26 cellular contexts compared by ENCODE assay signal in the genomic region with DNA sequence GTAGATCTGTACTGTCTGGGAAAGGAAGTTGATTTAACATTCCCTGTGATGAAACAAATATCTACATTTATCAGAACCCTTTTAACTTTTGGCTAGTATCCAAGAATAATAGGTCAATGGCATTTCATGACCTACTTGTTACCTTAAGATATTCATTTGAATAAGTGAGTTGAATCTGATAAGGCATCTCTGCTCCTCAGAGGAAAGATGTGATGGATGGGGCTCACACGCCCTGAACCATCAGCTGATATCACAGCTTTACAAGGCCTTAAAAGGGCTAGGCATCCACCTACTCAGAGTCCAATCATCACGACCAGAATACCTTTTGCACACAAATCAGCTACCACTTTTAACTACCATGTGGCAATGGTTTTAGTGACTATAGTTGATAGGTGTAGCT.
DNase-seq lines count a peak whose midpoint lies in the region; ATAC-seq, FAIRE-seq and TF ChIP-seq lines count a peak whose summit lies in the region.
"Had no signal": no experiment of that assay in that cellular context is flagged by ENCODE, and none has a peak within 500 bp of the region (broad histone marks: within the 10 kb centered on the region; RNA-seq: fewer than 3 reads in every experiment).

No MANE protein-coding gene starts in this region.

- WGBS in small intestine, 3 donors: 42 to 57% (median 48%) methylated on average over 2 of the region's 2 CpGs

- H3K27me3 ChIP-seq in RWPE2 (ENCODE audit: insufficient read depth, poor library complexity, severe bottlenecking) (no peaks in the 10 kb centered on the region), small intestine (ENCODE audit: control insufficient read depth in 2 of 2, insufficient read depth in 2 of 2, low read length in 2 of 2) (peaks cover 0 to 3% of the 10 kb centered on the region in 2 donors)
- H3K27me3 ChIP-seq: Peyer's patch had no signal

- no peak for TF ChIP-seq CTCF in RWPE2 (IDR thresholded peaks at IDR 0.05; ENCODE audit: poor library complexity, severe bottlenecking)
- TF ChIP-seq CTCF in GM10248 (IDR thresholded peaks at IDR 0.05; ENCODE audit: control extremely low read depth, extremely low read depth, low read depth, missing control alignments): no peak

- H3K9me3 ChIP-seq in RWPE2 (ENCODE audit: severe bottlenecking) (no peaks in the 10 kb centered on the region), small intestine (ENCODE audit: control insufficient read depth, low read depth) (no peaks in the 10 kb centered on the region)
- H3K9me3 ChIP-seq: HAP-1, Peyer's patch had no signal

- no peak overlapping the region for H3K4me3 ChIP-seq in RWPE2 (ENCODE audit: severe bottlenecking)
- H3K4me3 ChIP-seq in small intestine (ENCODE audit: low read depth in 1 of 2, low read length in 2 of 2): no peak overlapping the region
- H3K4me3 ChIP-seq: GM23338, HAP-1, Peyer's patch had no signal

- intact Hi-C loops in Right ventricle myocardium superior (cut with DNase I): no loop called here
- intact Hi-C loops in Right ventricle myocardium inferior (cut with DNase I): no loop called here
- intact Hi-C loops in left ventricle myocardium superior (cut with micrococcal nuclease): no loop called here

- no peak for DNase-seq in Right ventricle myocardium superior
- DNase-seq in Right ventricle myocardium inferior (ENCODE audit: missing footprints): no peak
- no peak for DNase-seq in RWPE2 (ENCODE audit: low spot score)
- no peak for DNase-seq in left ventricle myocardium superior
- DNase-seq in small intestine: peak; percentile 17
- DNase-seq in GM10248 (ENCODE audit: extremely low spot score): no peak
- no peak for DNase-seq in stimulated activated naive CD8-positive, alpha-beta T cell treated with anti-CD3 and anti-CD28 coated beads, Interleukin-15, Interleukin-2, amounts not matched to agents 100 U/mL and 50 U/mL, for 24 hours
- DNase-seq in NCI-H82 treated with DMSO at 0.1 percent for 48 hours (lab: John Stamatoyannopoulos, UW; ENCODE audit: unreplicated experiment): no peak
- DNase-seq: DND-41, KBM-7, MM.1S, NCI-H1048, NCI-H1436, NCI-H187 treated with DMSO at 0.1 percent for 48 hours, NCI-H2107, NCI-H2227 treated with DMSO at 0.1 percent for 48 hours, NCI-H524 treated with DMSO at 0.1 percent for 48 hours, NCI-H82, Peyer's patch had no signal

- POLR2A ChIA-PET in GM10248 (lab: Yijun Ruan, JAX): no interaction called here

- ATAC-seq in Right ventricle myocardium superior (ENCODE audit: poor library complexity) (peak; percentile 16), Right ventricle myocardium inferior (no peak), RWPE2 (ENCODE audit: low read depth) (peak; percentile 29; the same call in 1 of the 3 replicates), left ventricle myocardium superior (peak; percentile 9)
- ATAC-seq in stimulated activated naive CD8-positive, alpha-beta T cell treated with anti-CD3 and anti-CD28 coated beads, Interleukin-15, Interleukin-2, amounts not matched to agents 100 U/mL and 50 U/mL, for 24 hours: no peak
- ATAC-seq: GM23338 had no signal

- H3K4me1 ChIP-seq in RWPE2 (ENCODE audit: insufficient read depth, poor library complexity, severe bottlenecking) (no peaks in the 10 kb centered on the region), small intestine (ENCODE audit: control insufficient read depth in 2 of 2, insufficient read depth in 1 of 2, low read depth in 1 of 2, low read length in 1 of 2) (no peaks in the 10 kb centered on the region)
- H3K4me1 ChIP-seq: HAP-1, Peyer's patch had no signal

- H3K36me3 ChIP-seq in RWPE2 (ENCODE audit: low read depth) (no peaks in the 10 kb centered on the region), small intestine (ENCODE audit: control insufficient read depth in 2 of 2, insufficient read depth in 2 of 2, low read length in 2 of 2) (no peaks in the 10 kb centered on the region)
- H3K36me3 ChIP-seq: HAP-1, Peyer's patch had no signal

- FAIRE-seq in small intestine (lab: Jason Lieb, UNC): no peak
- FAIRE-seq: A204.1, D721Med, GM12891 had no signal

- CTCF ChIA-PET in GM10248 (lab: Yijun Ruan, JAX): interaction anchor here (0.8 to 2.6 kb wide), 5 partner anchors 10 to 412 kb away, joined by 3 to 10 read pairs (median 7); no protein-coding TSS in a partner anchor

- H3K27ac ChIP-seq in RWPE2 (ENCODE audit: poor library complexity, severe bottlenecking): no peak overlapping the region
- no peak overlapping the region for H3K27ac ChIP-seq in small intestine (ENCODE audit: low read depth in 1 of 2, low read length in 1 of 2)
- H3K27ac ChIP-seq: C4-2B, HL-60, Peyer's patch had no signal

Comparison
In these comparisons a context has a peak if more than half of its experiments do, and no peak if none do; other contexts are left out.
1. ATAC-seq: peak in Right ventricle myocardium superior (single experiment), RWPE2 (single experiment) and left ventricle myocardium superior (single experiment); none in Right ventricle myocardium inferior (single experiment) and stimulated activated naive CD8-positive, alpha-beta T cell treated with anti-CD3 and anti-CD28 coated beads, Interleukin-15, Interleukin-2, amounts not matched to agents 100 U/mL and 50 U/mL, for 24 hours (single experiment).